27 cellular contexts compared by ENCODE assay signal in genomic region chr12:114054982-114055381, GRCh38.
"Had no signal": no experiment of that assay in that cellular context is flagged by ENCODE, and none has a peak within 500 bp of the region (broad histone marks: within the 10 kb centered on the region; RNA-seq: fewer than 3 reads in every experiment).

No MANE protein-coding gene starts in this region.

- FAIRE-seq: colon, endometrium, islet of Langerhans, keratinocyte had no signal

- H3K27ac Mint-ChIP-seq: effector memory CD8-positive, alpha-beta T cell; endodermal cell; mesothelial cell of epicardium; naive B cell had no signal

- H3K27ac ChIP-seq: coronary artery, epithelial cell of prostate, esophagus squamous epithelium, gastrocnemius medialis, heart right ventricle, left lung, lower lobe of right lung had no signal

- ATAC-seq: effector memory CD8-positive, alpha-beta T cell; esophagus mucosa; gastrocnemius medialis; heart right ventricle; left cardiac atrium; left lung; left ventricle myocardium superior; mucosa of descending colon had no signal

- H3K27me3 ChIP-seq: esophagus squamous epithelium, gastrocnemius medialis, left lung had no signal

- H3K36me3 ChIP-seq: esophagus squamous epithelium, gastrocnemius medialis, heart right ventricle, left lung, lower lobe of right lung had no signal

- H3K4me1 Mint-ChIP-seq: endodermal cell, mesothelial cell of epicardium, naive B cell had no signal

- H3K4me3 ChIP-seq: coronary artery, esophagus squamous epithelium, gastrocnemius medialis, heart right ventricle, left lung, lower lobe of right lung, mucosa of descending colon had no signal

- H3K9me3 ChIP-seq: gastrocnemius medialis, lower lobe of right lung had no signal

- DNase-seq: effector CD8-positive, alpha-beta T cell; effector memory CD8-positive, alpha-beta T cell; endodermal cell; erythroblast; esophagus squamous epithelium; foreskin fibroblast; foreskin melanocyte; gastrocnemius medialis; glutamatergic neuron; head of caudate nucleus; heart right ventricle; hippocampal formation; left cardiac atrium; left lung; left ventricle myocardium superior; lower lobe of right lung; mesenchymal stem cell; mucosa of descending colon; naive B cell had no signal

- H3K36me3 Mint-ChIP-seq: mesothelial cell of epicardium, naive B cell had no signal

- H3K4me1 ChIP-seq: esophagus squamous epithelium, gastrocnemius medialis, heart right ventricle, left lung, lower lobe of right lung had no signal

- H3K9me3 Mint-ChIP-seq: effector memory CD8-positive, alpha-beta T cell; mesothelial cell of epicardium had no signal

- H3K4me3 Mint-ChIP-seq: effector memory CD8-positive, alpha-beta T cell; endodermal cell; mesothelial cell of epicardium; naive B cell had no signal
